ENCODE assay signal across 19 cellular contexts in the genomic region with DNA sequence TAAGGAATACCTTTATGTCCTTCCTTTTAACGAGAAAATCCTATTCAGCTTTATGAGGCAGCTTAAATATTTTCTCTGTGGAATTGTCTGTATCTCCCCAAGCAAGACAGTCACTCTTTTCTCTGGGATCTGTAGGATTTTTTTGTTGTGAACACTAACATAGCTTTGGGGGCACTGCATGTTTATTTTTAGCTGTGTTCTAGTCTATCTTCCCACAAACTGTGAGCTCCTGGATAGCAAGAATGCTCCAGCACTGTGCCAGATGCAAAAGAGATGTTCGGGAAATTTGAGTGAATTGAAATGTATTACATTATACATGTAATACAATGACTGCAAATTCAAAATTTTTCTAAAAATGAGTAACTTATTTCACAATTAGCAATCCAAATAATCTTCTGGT.
"Had no signal": no experiment of that assay in that cellular context is flagged by ENCODE, and none has a peak within 500 bp of the region (broad histone marks: within the 10 kb centered on the region; RNA-seq: fewer than 3 reads in every experiment).

No MANE protein-coding gene starts in this region.

- H3K4me1 ChIP-seq: colonic mucosa, esophagus squamous epithelium, stomach had no signal

- H3K9me3 ChIP-seq: colonic mucosa, esophagus squamous epithelium, heart left ventricle, stomach, thoracic aorta, transverse colon had no signal

- DNase-seq: colonic mucosa; dermis blood vessel endothelial cell; esophagus squamous epithelium; foreskin melanocyte; heart left ventricle; kidney; left cardiac atrium; mesendoderm; naive thymus-derived CD4-positive, alpha-beta T cell; posterior cingulate gyrus; stimulated activated CD4-positive, alpha-beta T cell treated with anti-CD3 and anti-CD28 coated beads, Interleukin-2, amount 100 ng/mL, for 24 hours; stimulated activated CD4-positive, alpha-beta T cell treated with anti-CD3 and anti-CD28 coated beads, Interleukin-4, amount 100 ng/mL, for 4 hours; stimulated activated naive B cell treated with anti-CD40 and anti-IgM and Interleukin-4, amounts not matched to agents 10 μg/mL and 1 μg/mL and 100 μg/mL, for 72 hours; stomach; substantia nigra; transverse colon had no signal

- H3K27me3 Mint-ChIP-seq: stimulated activated naive B cell treated with anti-CD40 and anti-IgM and Interleukin-4, amounts not matched to agents 10 μg/mL and 1 μg/mL and 100 μg/mL, for 72 hours had no signal

- ATAC-seq: heart left ventricle; left cardiac atrium; naive thymus-derived CD4-positive, alpha-beta T cell; sciatic nerve had no signal

- H3K27me3 ChIP-seq: colonic mucosa, esophagus squamous epithelium, heart left ventricle, stomach, transverse colon had no signal

- H3K4me1 Mint-ChIP-seq: naive thymus-derived CD4-positive, alpha-beta T cell had no signal

- H3K27ac Mint-ChIP-seq: naive thymus-derived CD4-positive, alpha-beta T cell; stimulated activated naive B cell treated with anti-CD40 and anti-IgM and Interleukin-4, amounts not matched to agents 10 μg/mL and 1 μg/mL and 100 μg/mL, for 72 hours had no signal

- H3K27ac ChIP-seq: colonic mucosa, esophagus squamous epithelium, heart left ventricle, stomach, thoracic aorta, transverse colon had no signal

- H3K36me3 Mint-ChIP-seq: stimulated activated naive B cell treated with anti-CD40 and anti-IgM and Interleukin-4, amounts not matched to agents 10 μg/mL and 1 μg/mL and 100 μg/mL, for 72 hours had no signal

- H3K4me3 Mint-ChIP-seq: naive thymus-derived CD4-positive, alpha-beta T cell; stimulated activated naive B cell treated with anti-CD40 and anti-IgM and Interleukin-4, amounts not matched to agents 10 μg/mL and 1 μg/mL and 100 μg/mL, for 72 hours had no signal

- H3K36me3 ChIP-seq: colonic mucosa, esophagus squamous epithelium, heart left ventricle, stomach, thoracic aorta, transverse colon had no signal

- H3K4me3 ChIP-seq: colonic mucosa, esophagus squamous epithelium, heart left ventricle, skin epidermis, stomach, thoracic aorta, transverse colon had no signal
